ENCODE assay signal across 8 cellular contexts in genomic region chr3:107241217-107241616, GRCh38.
DNase-seq lines count a peak whose midpoint lies in the region; ATAC-seq, FAIRE-seq and TF ChIP-seq lines count a peak whose summit lies in the region.

No MANE protein-coding gene starts in this region.

- in situ Hi-C loops in HepG2 (cut with HindIII; ENCODE audit: extremely low pct_ligation_motif_present, low pct_unique_long_range_greater_than_20kb), result loop anchor here (25.0 kb wide), 2 partner anchors 296 to 596 kb away; no protein-coding TSS in a partner anchor

- TF ChIP-seq POLR2A in HepG2 (IDR thresholded peaks at IDR 0.05; ENCODE audit: insufficient read depth in 1 of 2, low read depth in 2 of 2, low read length in 2 of 2) (no peak), suprapubic skin (IDR thresholded peaks at IDR 0.05) (no peak)

- H3K27ac Mint-ChIP-seq in chondrocyte (ENCODE audit: unreplicated experiment), result peak overlapping the region; percentile 89

- peak overlapping the region; percentile 97 for H3K4me3 ChIP-seq in ACC112 (ENCODE audit: low read depth, low read length)
- peak overlapping the region; percentile 81 for H3K4me3 ChIP-seq in PC-9
- no peak overlapping the region for H3K4me3 ChIP-seq in HepG2 (replicated peaks in 1 of 3; ENCODE audit: insufficient read depth in 1 of 3, low read depth in 2 of 3, low read length in 3 of 3)
- H3K4me3 ChIP-seq in suprapubic skin, result peak overlapping the region; percentile 74

- no peak overlapping the region for H3K9ac ChIP-seq in HepG2 (ENCODE audit: insufficient read depth, low read depth, low read length)

- H3K27me3 ChIP-seq in ACC112 (ENCODE audit: insufficient read depth, low read length) (no peaks in the 10 kb centered on the region), PC-9 (ENCODE audit: insufficient read depth, low read depth) (no peaks in the 10 kb centered on the region), HepG2 (ENCODE audit: control insufficient read depth in 1 of 2, insufficient read depth in 2 of 2, low read length in 2 of 2) (peaks cover 1 to 10% of the 10 kb centered on the region in 2 experiments; a peak in 2 of 5 replicates), suprapubic skin (no peaks in the 10 kb centered on the region)

- H3K79me2 ChIP-seq in ACC112 (ENCODE audit: control insufficient read depth, insufficient read depth, low read length, unreplicated experiment), result peaks cover 49% of the 10 kb centered on the region
- H3K79me2 ChIP-seq in PC-9 (ENCODE audit: low read depth), result peaks cover 23% of the 10 kb centered on the region
- no peaks in the 10 kb centered on the region for H3K79me2 ChIP-seq in HepG2 (ENCODE audit: insufficient read depth, low read length)

- H3K36me3 ChIP-seq in ACC112 (ENCODE audit: insufficient read depth, low read length) (peaks cover 4% of the 10 kb centered on the region; the same call in 1 of the 2 replicates), PC-9 (ENCODE audit: low read depth) (peaks cover under 1% of the 10 kb centered on the region; the same call in 1 of the 2 replicates), HepG2 (replicated peaks in 1 of 2; ENCODE audit: control insufficient read depth in 1 of 2, insufficient read depth in 2 of 2, low read length in 2 of 2) (no peaks in the 10 kb centered on the region), suprapubic skin (no peaks in the 10 kb centered on the region)

- peak overlapping the region; percentile 95 for H2AFZ ChIP-seq in ACC112 (ENCODE audit: low read length, unreplicated experiment)
- H2AFZ ChIP-seq in PC-9, result peak overlapping the region; percentile 98
- H2AFZ ChIP-seq in HepG2 (ENCODE audit: low read length), result no peak overlapping the region

- TF ChIP-seq CTCF in GM10266 (IDR thresholded peaks at IDR 0.05; ENCODE audit: control insufficient read depth, insufficient read depth, low read depth, missing control alignments), result no peak
- TF ChIP-seq CTCF in PC-9 (conservative IDR thresholded peaks at IDR 0.05), result 0 out of 2 replicates have a peak, but pooled peaks have one; percentile 2
- TF ChIP-seq CTCF in chondrocyte (IDR thresholded peaks at IDR 0.05), result no peak
- TF ChIP-seq CTCF in HepG2 (CRISPR knock-in tag; IDR thresholded peaks at IDR 0.05), result no peak
- no peak for TF ChIP-seq CTCF in suprapubic skin (IDR thresholded peaks at IDR 0.05)

- no peaks in the 10 kb centered on the region for H3K36me3 Mint-ChIP-seq in chondrocyte (ENCODE audit: low read depth)

- H4K20me1 ChIP-seq in PC-9 (ENCODE audit: insufficient read depth) (no peaks in the 10 kb centered on the region), HepG2 (ENCODE audit: insufficient read depth, low read length) (no peaks in the 10 kb centered on the region)

- peaks cover 15% of the 10 kb centered on the region for H3F3A ChIP-seq in PC-9 (ENCODE audit: insufficient read depth, low read depth)

- DNase-seq in GM10266 (ENCODE audit: extremely low spot score) (peak; percentile 15), PC-9 (peak; percentile 67 to 77), chondrocyte (ENCODE audit: low spot score) (no peak), HepG2 (ENCODE audit: low spot score) (no peak), suprapubic skin (ENCODE audit: low spot score in 2 of 2) (no peak), GM19240 (ENCODE audit: insufficient read length, low spot score) (no peak)

- intact Hi-C loops in PC-9 (cut with micrococcal nuclease; ENCODE audit: unreplicated experiment) (loop anchor here (2.0 kb wide), 2 partner anchors 32 to 1674 kb away; no protein-coding TSS in a partner anchor), HepG2 (cut with micrococcal nuclease; ENCODE audit: unreplicated experiment) (no loop called here)

- H3K9me3 ChIP-seq in PC-9 (ENCODE audit: insufficient read depth, low read depth), result no peaks in the 10 kb centered on the region
- no peaks in the 10 kb centered on the region for H3K9me3 ChIP-seq in HepG2 (ENCODE audit: low read length)
- H3K9me3 ChIP-seq in suprapubic skin, result no peaks in the 10 kb centered on the region

- CTCF ChIA-PET in PC-9 (lab: Charles Lee) (interaction anchor here (0.9 to 1.1 kb wide), 2 partner anchors 30 to 180 kb away, joined by 3 to 5 read pairs; no protein-coding TSS in a partner anchor), HepG2 (lab: Yijun Ruan, JAX; ENCODE audit: low intra/inter-chr PET ratio, low total read pairs) (no interaction called here)

- peak overlapping the region; percentile 91 for H3K4me2 ChIP-seq in PC-9
- peak overlapping the region; percentile 94 for H3K4me2 ChIP-seq in HepG2 (ENCODE audit: low read depth, low read length)

- TF ChIP-seq EP300 in HepG2 (IDR thresholded peaks at IDR 0.05; ENCODE audit: low read depth in 2 of 2, low read length in 2 of 2) (no peak), HepG2 (CRISPR knock-in tag; IDR thresholded peaks at IDR 0.05; ENCODE audit: borderline replicate concordance) (no peak), suprapubic skin (IDR thresholded peaks at IDR 0.05) (no peak)

- no peaks in the 10 kb centered on the region for H3K27me3 Mint-ChIP-seq in chondrocyte (ENCODE audit: low read depth)

- H3K9me2 ChIP-seq in PC-9 (ENCODE audit: insufficient read depth), result no peaks in the 10 kb centered on the region

- BruUV-seq in PC-9 (replicated peaks; lab: Mats Ljungman, UMichigan) (no TSS peak), HepG2 (replicated peaks; lab: Mats Ljungman, UMichigan) (no TSS peak)

- peak; percentile 20 for ATAC-seq in HG02884 (IDR thresholded peaks at IDR 0.05; ENCODE audit: unreplicated experiment)
- ATAC-seq in HepG2, result peak; percentile 40

- H3K27ac ChIP-seq in ACC112 (ENCODE audit: low read depth, low read length) (no peak overlapping the region; the same call in 1 of the 2 replicates), PC-9 (no peak overlapping the region), HepG2 (ENCODE audit: extremely low read length, insufficient read depth, low read length) (no peak overlapping the region), suprapubic skin (no peak overlapping the region)

- H3K4me1 ChIP-seq in ACC112 (ENCODE audit: control insufficient read depth, insufficient read depth, low read length, unreplicated experiment) (peaks cover 40% of the 10 kb centered on the region), PC-9 (replicated peaks; ENCODE audit: insufficient read depth) (peaks cover 54% of the 10 kb centered on the region), HepG2 (ENCODE audit: insufficient read depth, low read length) (peaks cover 14% of the 10 kb centered on the region), suprapubic skin (peaks cover 23% of the 10 kb centered on the region)

- peak overlapping the region; percentile 97 for H3K4me3 Mint-ChIP-seq in chondrocyte (ENCODE audit: unreplicated experiment)

- FAIRE-seq in HepG2 (lab: Jason Lieb, UNC), result no peak

- POLR2A ChIA-PET in PC-9 (lab: Charles Lee; ENCODE audit: unreplicated experiment), result interaction anchor here (0.6 to 0.9 kb wide), 7 partner anchors 25 to 1135 kb away, joined by 3 to 7 read pairs (median 5); no protein-coding TSS in a partner anchor
- POLR2A ChIA-PET in HepG2 (lab: Yijun Ruan, JAX), result no interaction called here

- no peak for TF ChIP-seq RAD21 in HepG2 (CRISPR knock-in tag; IDR thresholded peaks at IDR 0.05)

- H3K9me3 Mint-ChIP-seq in chondrocyte (ENCODE audit: low read depth), result no peaks in the 10 kb centered on the region

- H3K4me1 Mint-ChIP-seq in chondrocyte (ENCODE audit: low read depth), result peaks cover 40% of the 10 kb centered on the region

- WGBS in HepG2 (ENCODE audit: low lambda C conversion rate), result 66% methylated on average over 7 of the region's 7 CpGs
- WGBS in suprapubic skin, result 6% methylated on average over 7 of the region's 7 CpGs

TF ChIP-seq in HepG2, 621 proteins besides CTCF, POLR2A, EP300 and RAD21 (continues in another document):
- TF ChIP-seq KLF9 (CRISPR knock-in tag; IDR thresholded peaks at IDR 0.05; ENCODE audit: low read depth) (no peak), KDM3A (CRISPR knock-in tag; IDR thresholded peaks at IDR 0.05; ENCODE audit: low read depth) (no peak), CHCHD3 (CRISPR knock-in tag; IDR thresholded peaks at IDR 0.05) (no peak), SYNCRIP (IDR thresholded peaks at IDR 0.05; ENCODE audit: insufficient read depth, low read depth, low read length) (no peak), ZNF605 (CRISPR knock-in tag; IDR thresholded peaks at IDR 0.05) (no peak), ZNF317 (CRISPR knock-in tag; IDR thresholded peaks at IDR 0.05) (no peak), HMG20A (CRISPR knock-in tag; IDR thresholded peaks at IDR 0.05; ENCODE audit: borderline replicate concordance) (no peak), XBP1 (CRISPR knock-in tag; IDR thresholded peaks at IDR 0.05) (no peak), ZNF543 (CRISPR knock-in tag; IDR thresholded peaks at IDR 0.05) (no peak), ZFP62 (CRISPR knock-in tag; IDR thresholded peaks at IDR 0.05) (no peak), ZNF232 (CRISPR knock-in tag; IDR thresholded peaks at IDR 0.05; ENCODE audit: borderline replicate concordance) (no peak), ZZZ3 (CRISPR knock-in tag; IDR thresholded peaks at IDR 0.05; ENCODE audit: borderline replicate concordance) (no peak), AGO2 (optimal IDR thresholded peaks at IDR 0.05; ENCODE audit: low read depth, low read length) (no peak), ZFP36L2 (CRISPR knock-in tag; IDR thresholded peaks at IDR 0.05) (no peak)
- TF ChIP-seq, protein P1, sequence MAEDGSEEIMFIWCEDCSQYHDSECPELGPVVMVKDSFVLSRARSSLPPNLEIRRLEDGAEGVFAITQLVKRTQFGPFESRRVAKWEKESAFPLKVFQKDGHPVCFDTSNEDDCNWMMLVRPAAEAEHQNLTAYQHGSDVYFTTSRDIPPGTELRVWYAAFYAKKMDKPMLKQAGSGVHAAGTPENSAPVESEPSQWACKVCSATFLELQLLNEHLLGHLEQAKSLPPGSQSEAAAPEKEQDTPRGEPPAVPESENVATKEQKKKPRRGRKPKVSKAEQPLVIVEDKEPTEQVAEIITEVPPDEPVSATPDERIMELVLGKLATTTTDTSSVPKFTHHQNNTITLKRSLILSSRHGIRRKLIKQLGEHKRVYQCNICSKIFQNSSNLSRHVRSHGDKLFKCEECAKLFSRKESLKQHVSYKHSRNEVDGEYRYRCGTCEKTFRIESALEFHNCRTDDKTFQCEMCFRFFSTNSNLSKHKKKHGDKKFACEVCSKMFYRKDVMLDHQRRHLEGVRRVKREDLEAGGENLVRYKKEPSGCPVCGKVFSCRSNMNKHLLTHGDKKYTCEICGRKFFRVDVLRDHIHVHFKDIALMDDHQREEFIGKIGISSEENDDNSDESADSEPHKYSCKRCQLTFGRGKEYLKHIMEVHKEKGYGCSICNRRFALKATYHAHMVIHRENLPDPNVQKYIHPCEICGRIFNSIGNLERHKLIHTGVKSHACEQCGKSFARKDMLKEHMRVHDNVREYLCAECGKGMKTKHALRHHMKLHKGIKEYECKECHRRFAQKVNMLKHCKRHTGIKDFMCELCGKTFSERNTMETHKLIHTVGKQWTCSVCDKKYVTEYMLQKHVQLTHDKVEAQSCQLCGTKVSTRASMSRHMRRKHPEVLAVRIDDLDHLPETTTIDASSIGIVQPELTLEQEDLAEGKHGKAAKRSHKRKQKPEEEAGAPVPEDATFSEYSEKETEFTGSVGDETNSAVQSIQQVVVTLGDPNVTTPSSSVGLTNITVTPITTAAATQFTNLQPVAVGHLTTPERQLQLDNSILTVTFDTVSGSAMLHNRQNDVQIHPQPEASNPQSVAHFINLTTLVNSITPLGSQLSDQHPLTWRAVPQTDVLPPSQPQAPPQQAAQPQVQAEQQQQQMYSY (CRISPR knock-in tag; IDR thresholded peaks at IDR 0.05), result no peak

Comparison
In these comparisons a context has a peak if more than half of its experiments do, and no peak if none do; other contexts are left out.
1. H3K4me3 ChIP-seq: peak in ACC112 (single experiment), PC-9 (single experiment) and suprapubic skin (single experiment); none in HepG2 (0 of 3).
2. DNase-seq: peak in GM10266 (single experiment) and PC-9 (2 of 2); none in chondrocyte (single experiment), HepG2 (single experiment), suprapubic skin (0 of 2) and GM19240 (single experiment).